Comparison of ENCODE assay signal across 1 cellular context in genomic region chr1:94634977-94635416, GRCh38.
TF ChIP-seq lines count a peak whose summit lies in the region.

No MANE protein-coding gene starts in this region.

TF ChIP-seq in K562, 482 proteins besides CTCF, POLR2A, EP300 and RAD21 (continued from another document and continues in another):
- TF ChIP-seq ZBTB43 (CRISPR knock-in tag; IDR thresholded peaks at IDR 0.05) (no peak), HOXB6 (CRISPR knock-in tag; IDR thresholded peaks at IDR 0.05; ENCODE audit: borderline replicate concordance) (no peak), NFRKB (IDR thresholded peaks at IDR 0.05; ENCODE audit: low read depth) (no peak), ELK3 (CRISPR knock-in tag; IDR thresholded peaks at IDR 0.05) (no peak), ZFP91 (CRISPR knock-in tag; IDR thresholded peaks at IDR 0.05) (no peak), UBTF (IDR thresholded peaks at IDR 0.05; ENCODE audit: borderline replicate concordance in 1 of 2, low read depth in 2 of 2, low read length in 2 of 2) (no peak), ZNF384 (IDR thresholded peaks at IDR 0.05; ENCODE audit: low read depth, low read length) (0 out of 2 replicates have a peak, but pooled peaks have one; percentile 13), FOS (IDR thresholded peaks at IDR 0.05; ENCODE audit: extremely low read depth, insufficient read length) (no peak), NBN (IDR thresholded peaks at IDR 0.05; ENCODE audit: low read depth) (no peak), PREB (CRISPR knock-in tag; IDR thresholded peaks at IDR 0.05) (no peak), BCL6 (CRISPR knock-in tag; IDR thresholded peaks at IDR 0.05) (no peak; the same call in 1 of the 2 replicates), HDAC1 (IDR thresholded peaks at IDR 0.05) (peak in 1 of 2 experiments; percentile 43; a peak in 1 of 4 replicates), RAD51 (IDR thresholded peaks at IDR 0.05; ENCODE audit: borderline replicate concordance, low read depth) (no peak), NFE2 (IDR thresholded peaks at IDR 0.05; ENCODE audit: low read depth) (no peak), ZNF717 (CRISPR knock-in tag; IDR thresholded peaks at IDR 0.05) (no peak), RERE (CRISPR knock-in tag; IDR thresholded peaks at IDR 0.05; ENCODE audit: borderline replicate concordance) (no peak), ZNF184 (CRISPR knock-in tag; IDR thresholded peaks at IDR 0.05) (no peak), ZC3H11A (IDR thresholded peaks at IDR 0.05; ENCODE audit: low read depth, low read length) (no peak), KAT7 (CRISPR knock-in tag; IDR thresholded peaks at IDR 0.05; ENCODE audit: borderline replicate concordance) (no peak), NR2C1 (IDR thresholded peaks at IDR 0.05) (no peak), NR2C1 (tag; IDR thresholded peaks at IDR 0.05) (no peak), CBX2 (IDR thresholded peaks at IDR 0.05; ENCODE audit: insufficient read depth, low read length, poor library complexity, severe bottlenecking) (no peak), ZNF408 (CRISPR knock-in tag; IDR thresholded peaks at IDR 0.05; ENCODE audit: low read depth) (no peak), NRF1 (conservative IDR thresholded peaks at IDR 0.05 in 1 of 2, IDR thresholded peaks at IDR 0.05 in 1 of 2) (no peak), MEIS2 (IDR thresholded peaks at IDR 0.05; ENCODE audit: partially characterized antibody) (no peak), CSDE1 (IDR thresholded peaks at IDR 0.05) (no peak), MTA1 (IDR thresholded peaks at IDR 0.05; ENCODE audit: borderline replicate concordance) (no peak), TEAD4 (IDR thresholded peaks at IDR 0.05; ENCODE audit: low read length) (peak; percentile 99), TEAD4 (CRISPR knock-in tag; IDR thresholded peaks at IDR 0.05; ENCODE audit: borderline replicate concordance) (no peak), ZBTB34 (CRISPR knock-in tag; IDR thresholded peaks at IDR 0.05) (no peak), ATF4 (CRISPR knock-in tag; IDR thresholded peaks at IDR 0.05) (no peak), ZNF316 (IDR thresholded peaks at IDR 0.05) (no peak), SREBF2 (CRISPR knock-in tag; IDR thresholded peaks at IDR 0.05) (no peak), RBFOX2 (IDR thresholded peaks at IDR 0.05; ENCODE audit: low read depth, low read length) (no peak), NR2F6 (CRISPR knock-in tag; IDR thresholded peaks at IDR 0.05) (no peak), ZBTB2 (IDR thresholded peaks at IDR 0.05) (no peak), PHF8 (IDR thresholded peaks at IDR 0.05; ENCODE audit: borderline replicate concordance, low read length) (no peak), ZNF655 (CRISPR knock-in tag; IDR thresholded peaks at IDR 0.05) (no peak), NEUROD1 (IDR thresholded peaks at IDR 0.05; ENCODE audit: borderline replicate concordance, low read depth, low read length, partially characterized antibody) (no peak), DNMT1 (IDR thresholded peaks at IDR 0.05) (no peak), MIER1 (IDR thresholded peaks at IDR 0.05; ENCODE audit: low read depth) (no peak), MTF1 (CRISPR knock-in tag; IDR thresholded peaks at IDR 0.05; ENCODE audit: borderline replicate concordance) (no peak), ZHX1 (conservative IDR thresholded peaks at IDR 0.05; ENCODE audit: low read length) (no peak)
